21 cellular contexts compared by ENCODE assay signal in the genomic region with DNA sequence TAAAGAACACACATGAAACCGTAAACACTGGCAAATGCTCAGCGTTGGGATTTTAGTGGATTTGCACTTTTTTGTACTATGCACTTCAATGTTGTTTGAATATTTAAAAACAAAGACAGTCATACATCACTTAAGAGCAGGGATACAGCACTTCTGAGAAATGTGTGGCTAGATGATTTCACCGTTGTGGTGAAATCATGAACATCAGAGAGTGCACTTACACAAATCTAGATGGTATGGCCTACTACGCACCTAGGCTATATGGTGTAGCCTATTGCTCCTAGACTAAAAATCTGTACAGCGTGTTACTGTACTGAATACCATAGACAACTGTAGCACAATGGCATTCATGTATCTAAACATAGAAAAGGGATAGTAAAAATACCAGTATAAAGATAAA. TPM values are rescaled to one million over a fixed set of nuclear protein-coding genes. Genes with fewer than 3 reads are reported as not detected.
A peak's percentile ranks its signal among the peaks of the same experiment; 100 is the strongest.
DNase-seq lines count a peak whose midpoint lies in the region; ATAC-seq, FAIRE-seq and TF ChIP-seq lines count a peak whose summit lies in the region.
"Had no signal": no experiment of that assay in that cellular context is flagged by ENCODE, and none has a peak within 500 bp of the region (broad histone marks: within the 10 kb centered on the region; RNA-seq: fewer than 3 reads in every experiment).

No MANE protein-coding gene starts in this region.

- no peaks in the 10 kb centered on the region for H3K9me3 Mint-ChIP-seq in activated T-cell treated with anti-CD3 and anti-CD28 coated beads, Interleukin-2, amount 50 U/mL, for 72 hours
- H3K9me3 Mint-ChIP-seq in GM23338: no peaks in the 10 kb centered on the region
- H3K9me3 Mint-ChIP-seq: CD4-positive, CD25-positive, alpha-beta regulatory T cell; CD8-positive, alpha-beta memory T cell had no signal

- no peak for FAIRE-seq in GM12878 (lab: Jason Lieb, UNC)
- FAIRE-seq: A204.1, GM12891, GM18507 had no signal

- no peak for TF ChIP-seq POLR2A in HCT116 (IDR thresholded peaks at IDR 0.05; ENCODE audit: borderline replicate concordance, extremely low read depth, insufficient read depth, insufficient read length)
- no peak for TF ChIP-seq POLR2A in GM12878 (IDR thresholded peaks at IDR 0.05; ENCODE audit: low read depth, low read length)

- no peaks in the 10 kb centered on the region for H3K9me3 ChIP-seq in HCT116 (ENCODE audit: control insufficient read depth in 1 of 2, insufficient read depth in 1 of 2, low read depth in 1 of 2, low read length in 2 of 2)
- no peaks in the 10 kb centered on the region for H3K9me3 ChIP-seq in GM12878 (replicated peaks; ENCODE audit: control insufficient read depth, insufficient read depth, low read length)
- H3K9me3 ChIP-seq: BE2C, HAP-1 had no signal

- no TSS peak for BruUV-seq in HCT116 (replicated peaks; lab: Mats Ljungman, UMichigan)
- no TSS peak for BruUV-seq in GM12878 (replicated peaks; lab: Mats Ljungman, UMichigan)

- no peaks in the 10 kb centered on the region for H3K79me2 ChIP-seq in GM23338 (replicated peaks; ENCODE audit: insufficient read depth)
- H3K79me2 ChIP-seq in HCT116 (ENCODE audit: insufficient read depth, low read length): no peaks in the 10 kb centered on the region
- H3K79me2 ChIP-seq in GM12878 (ENCODE audit: control insufficient read depth, insufficient read depth, low read length): no peaks in the 10 kb centered on the region

- DNase-seq in activated T-cell treated with anti-CD3 and anti-CD28 coated beads, Interleukin-2, amount 50 U/mL, for 72 hours: peak; percentile 35 to 38
- no peak for DNase-seq in activated T-cell treated with anti-CD3 and anti-CD28 coated beads, Interleukin-2, amount 50 U/mL, for 48 hours
- DNase-seq in GM23338 (ENCODE audit: low spot score): no peak
- DNase-seq in HCT116 (ENCODE audit: low read depth, low spot score): no peak
- DNase-seq in GM12878 (ENCODE audit: low read depth, low spot score): no peak
- DNase-seq in SKM-1 (lab: John Stamatoyannopoulos, UW; ENCODE audit: unreplicated experiment): no peak
- DNase-seq in kidney tubule cell (ENCODE audit: low spot score): no peak
- DNase-seq: ACHN; BE2C; C1 segment of cervical spinal cord; CD8-positive, alpha-beta memory T cell; COR-L47; DMS 273 treated with DMSO at 0.1 percent for 48 hours; DND-41; EL had no signal

- H4K20me1 ChIP-seq in GM23338 (replicated peaks; ENCODE audit: insufficient read depth) (no peaks in the 10 kb centered on the region), HCT116 (ENCODE audit: insufficient read depth) (no peaks in the 10 kb centered on the region), GM12878 (ENCODE audit: control insufficient read depth, insufficient read depth) (no peaks in the 10 kb centered on the region)

- H3K4me1 Mint-ChIP-seq in activated T-cell treated with anti-CD3 and anti-CD28 coated beads, Interleukin-2, amount 50 U/mL, for 72 hours (ENCODE audit: low read depth): peaks cover 38% of the 10 kb centered on the region
- H3K4me1 Mint-ChIP-seq in GM23338: peaks cover 2% of the 10 kb centered on the region; the same call in 2 of the 3 replicates
- H3K4me1 Mint-ChIP-seq: CD4-positive, CD25-positive, alpha-beta regulatory T cell; CD8-positive, alpha-beta memory T cell had no signal

- peaks cover 6% of the 10 kb centered on the region for H3K27me3 Mint-ChIP-seq in activated T-cell treated with anti-CD3 and anti-CD28 coated beads, Interleukin-2, amount 50 U/mL, for 72 hours (ENCODE audit: low read depth)
- H3K27me3 Mint-ChIP-seq in GM23338 (ENCODE audit: insufficient read depth, low read depth, poor library complexity): peaks cover 5% of the 10 kb centered on the region

- TF ChIP-seq CTCF in GM23338 (conservative IDR thresholded peaks at IDR 0.05; ENCODE audit: low read depth in 2 of 2) (no peak), HCT116 (IDR thresholded peaks at IDR 0.05 in 2 of 3, conservative IDR thresholded peaks at IDR 0.05 in 1 of 3; ENCODE audit: borderline replicate concordance in 1 of 3, insufficient read depth in 1 of 3, low read depth in 2 of 3, low read length in 2 of 3) (no peak), GM12878 (IDR thresholded peaks at IDR 0.05 in 2 of 3, conservative IDR thresholded peaks at IDR 0.05 in 1 of 3; ENCODE audit: control insufficient read depth in 2 of 3, extremely low read depth in 1 of 3, insufficient read depth in 1 of 3, low read depth in 3 of 3, low read length in 3 of 3) (no peak)

- H3K27ac Mint-ChIP-seq in activated T-cell treated with anti-CD3 and anti-CD28 coated beads, Interleukin-2, amount 50 U/mL, for 72 hours: peak overlapping the region; percentile 35
- no peak overlapping the region for H3K27ac Mint-ChIP-seq in GM23338
- H3K27ac Mint-ChIP-seq: CD4-positive, CD25-positive, alpha-beta regulatory T cell; CD8-positive, alpha-beta memory T cell had no signal

- SMC1A ChIA-PET in GM12878 (lab: Charles Lee; ENCODE audit: uncharacterized antibody, unreplicated experiment): no interaction called here

- in situ Hi-C loops in GM12878 (cut with MboI): no loop called here

- TF ChIP-seq EP300 in GM12878 (IDR thresholded peaks at IDR 0.05; ENCODE audit: borderline replicate concordance in 1 of 2, control insufficient read depth in 1 of 2, low read depth in 2 of 2, low read length in 2 of 2): no peak

- POLR2A ChIA-PET in HCT116 (lab: Charles Lee): no interaction called here
- POLR2A ChIA-PET in GM12878 (lab: Charles Lee): no interaction called here

- intact Hi-C loops in HCT116 (cut with micrococcal nuclease): no loop called here
- intact Hi-C loops in GM12878 (cut with micrococcal nuclease; ENCODE audit: unreplicated experiment): no loop called here

- H3K4me1 ChIP-seq in GM23338 (ENCODE audit: insufficient read depth) (no peaks in the 10 kb centered on the region), HCT116 (ENCODE audit: control insufficient read depth in 1 of 2, insufficient read depth in 2 of 2, low read length in 2 of 2) (peaks cover 0 to 15% of the 10 kb centered on the region in 2 experiments; a peak in 1 of 4 replicates), GM12878 (ENCODE audit: control insufficient read depth, insufficient read depth, low read length) (peaks cover 5% of the 10 kb centered on the region; the same call in 1 of the 2 replicates)
- H3K4me1 ChIP-seq: BE2C, HAP-1 had no signal

- 76% methylated on average over 5 of the region's 5 CpGs for WGBS in GM12878 (ENCODE audit: insufficient coverage, insufficient replicate concordance, low lambda C conversion rate, missing lambda C conversion rate)

- H3K27ac ChIP-seq in GM23338 (ENCODE audit: low read depth) (no peak overlapping the region), HCT116 (ENCODE audit: low read depth, low read length) (no peak overlapping the region), GM12878 (ENCODE audit: control insufficient read depth, insufficient read depth) (no peak overlapping the region)

- TF ChIP-seq RAD21 in HCT116 (IDR thresholded peaks at IDR 0.05; ENCODE audit: low read depth): no peak
- no peak for TF ChIP-seq RAD21 in GM12878 (IDR thresholded peaks at IDR 0.05; ENCODE audit: insufficient read depth, low read depth, low read length)

- H3K4me2 ChIP-seq in GM23338 (no peak overlapping the region), HCT116 (ENCODE audit: low read length) (no peak overlapping the region), GM12878 (ENCODE audit: control insufficient read depth, insufficient read depth) (no peak overlapping the region)

- H3K9me2 ChIP-seq in GM23338 (ENCODE audit: insufficient read depth): no peaks in the 10 kb centered on the region
- no peaks in the 10 kb centered on the region for H3K9me2 ChIP-seq in HCT116 (ENCODE audit: insufficient read depth)

- H3K4me3 ChIP-seq in GM23338: no peak overlapping the region
- no peak overlapping the region for H3K4me3 ChIP-seq in HCT116 (replicated peaks in 1 of 2; ENCODE audit: low read depth in 1 of 2, low read length in 2 of 2)
- H3K4me3 ChIP-seq in GM12878: no peak overlapping the region
- H3K4me3 ChIP-seq: HAP-1 had no signal

- RAD21 ChIA-PET in HCT116 (lab: Charles Lee; ENCODE audit: low non-redundant PET in 1 of 2, low total read pairs in 2 of 2, uncharacterized antibody in 2 of 2, unreplicated experiment in 2 of 2): no interaction called here
- RAD21 ChIA-PET in GM12878 (lab: Charles Lee; ENCODE audit: unreplicated experiment): no interaction called here

- H3K4me3 Mint-ChIP-seq in activated T-cell treated with anti-CD3 and anti-CD28 coated beads, Interleukin-2, amount 50 U/mL, for 72 hours: peak overlapping the region; percentile 72 to 74
- H3K4me3 Mint-ChIP-seq in GM23338: no peak overlapping the region
- H3K4me3 Mint-ChIP-seq: CD4-positive, CD25-positive, alpha-beta regulatory T cell; CD8-positive, alpha-beta memory T cell had no signal

- H3F3A ChIP-seq in GM23338 (replicated peaks; ENCODE audit: low read depth): no peaks in the 10 kb centered on the region

- H3K36me3 ChIP-seq in GM23338 (ENCODE audit: insufficient read depth): no peaks in the 10 kb centered on the region
- no peaks in the 10 kb centered on the region for H3K36me3 ChIP-seq in HCT116 (ENCODE audit: control insufficient read depth in 1 of 2, insufficient read depth in 2 of 2, low read length in 2 of 2)
- H3K36me3 ChIP-seq in GM12878 (ENCODE audit: control insufficient read depth in 2 of 2, insufficient read depth in 2 of 2, low read length in 1 of 2): no peaks in the 10 kb centered on the region
- H3K36me3 ChIP-seq: BE2C, HAP-1 had no signal

- no peaks in the 10 kb centered on the region for H3K36me3 Mint-ChIP-seq in activated T-cell treated with anti-CD3 and anti-CD28 coated beads, Interleukin-2, amount 50 U/mL, for 72 hours (ENCODE audit: insufficient read depth in 2 of 2)
- H3K36me3 Mint-ChIP-seq in GM23338 (ENCODE audit: low read depth): no peaks in the 10 kb centered on the region
- H3K36me3 Mint-ChIP-seq: CD4-positive, CD25-positive, alpha-beta regulatory T cell; CD8-positive, alpha-beta memory T cell had no signal

- H2AFZ ChIP-seq in GM23338 (peak overlapping the region; percentile 84; the same call in 1 of the 2 replicates), HCT116 (ENCODE audit: low read depth, low read length, poor library complexity, severe bottlenecking) (peak overlapping the region; percentile 24), GM12878 (ENCODE audit: control insufficient read depth, low read depth, low read length) (no peak overlapping the region)

- CTCF ChIA-PET in HCT116 (lab: Charles Lee): no interaction called here
- CTCF ChIA-PET in GM12878 (lab: Yijun Ruan, JAX): no interaction called here

- ATAC-seq in activated T-cell treated with anti-CD3 and anti-CD28 coated beads, Interleukin-2, amount 50 U/mL, for 72 hours (replicated peaks in 1 of 2): peak; percentile 86
- ATAC-seq in GM23338 (no peak), HCT116 (no peak), GM12878 (peak; percentile 61), GM21717 (IDR thresholded peaks at IDR 0.05; ENCODE audit: unreplicated experiment) (no peak)

- no peak overlapping the region for H3K9ac ChIP-seq in HCT116 (ENCODE audit: low read length)
- H3K9ac ChIP-seq in GM12878 (ENCODE audit: control insufficient read depth, insufficient read depth, low read length): no peak overlapping the region

- H3K27me3 ChIP-seq in GM23338 (ENCODE audit: insufficient read depth) (no peaks in the 10 kb centered on the region), HCT116 (ENCODE audit: insufficient read depth, low read length) (no peaks in the 10 kb centered on the region), GM12878 (replicated peaks in 1 of 2; ENCODE audit: control insufficient read depth in 2 of 2, insufficient read depth in 2 of 2, low read length in 1 of 2) (no peaks in the 10 kb centered on the region)
- H3K27me3 ChIP-seq: BE2C had no signal

RNA-seq across cellular contexts. Expression of gene CNEP1R1, which starts 37.6 kb away (rescaled TPM):
- 10 to 100 TPM; 28.6 to 30.8 TPM for total RNA-seq in activated T-cell treated with anti-CD3 and anti-CD28 coated beads, Interleukin-2, amount 50 U/mL, for 72 hours
- 19.1 and 30.3 TPM in 2 replicates for total RNA-seq in GM23338 (2014; rRNA removed; shearing (Covaris generic))
- polyA plus RNA-seq in GM23338 (2016; fragmentation: Nextera tagmentation; extraction: Ambion mirVana) (11.8 and 13.8 TPM in 2 replicates), GM12878 (2011; rRNA removed) (29.2 and 39.7 TPM in 2 replicates), GM12878 (2014; fragmentation: Illumina TruSeq; extraction: Trizol) (13.8 and 17.0 TPM in 2 replicates), GM12878 (2014; fragmentation: Nextera tagmentation; extraction: Ambion mirVana) (10 to 100 TPM; 11.5 to 15.7 TPM), GM12878 (2014; rRNA removed) (13.1 and 14.1 TPM in 2 replicates), GM12878 (2016; fragmentation: Nextera tagmentation; extraction: Ambion mirVana) (10 to 100 TPM; 15.4 to 16.8 TPM)
- total RNA-seq in HCT116 (2021; ENCODE audit: unreplicated experiment) (14.6 TPM), GM12878 (2014; rRNA removed) (18.1 and 19.8 TPM in 2 replicates), GM12878 (2014; rRNA removed; fragmentation: Illumina TruSeq; extraction: Trizol) (17.1 and 17.5 TPM in 2 replicates), GM12878 (2021) (13.7 and 14.0 TPM in 2 replicates)
- 7.0 and 9.0 TPM in 2 replicates for polyA plus RNA-seq in HCT116 (2012)
- total RNA-seq in GM12878 (2013; cell fraction: nucleolus; rRNA removed): 44.3 and 47.8 TPM in 2 replicates
- polyA plus RNA-seq in GM12878 (2011; ENCODE audit: low read depth): 4.9 TPM
- polyA plus RNA-seq in GM12878 (2011; cell fraction: cytosol; rRNA removed): 14.1 and 15.4 TPM in 2 replicates
- polyA plus RNA-seq in GM12878 (2011; cell fraction: nucleus; rRNA removed): 15.4 and 16.7 TPM in 2 replicates
- 8.8 and 11.9 TPM in 2 replicates for polyA plus RNA-seq in GM12878 (2012)
- polyA minus RNA-seq in GM12878 (2011; rRNA and poly(A)+ RNA removed): 15.5 and 19.2 TPM in 2 replicates
- 12.8 and 13.5 TPM in 2 replicates for polyA minus RNA-seq in GM12878 (2011; cell fraction: cytosol; rRNA and poly(A)+ RNA removed)
- 14.3 and 26.3 TPM in 2 replicates for polyA minus RNA-seq in GM12878 (2011; cell fraction: nucleus; rRNA and poly(A)+ RNA removed)

Comparison
In these comparisons a context has a peak if more than half of its experiments do, and no peak if none do; other contexts are left out.
1. DNase-seq: peak in activated T-cell treated with anti-CD3 and anti-CD28 coated beads, Interleukin-2, amount 50 U/mL, for 72 hours (2 of 2); none in activated T-cell treated with anti-CD3 and anti-CD28 coated beads, Interleukin-2, amount 50 U/mL, for 48 hours (0 of 2), GM23338 (single experiment), HCT116 (single experiment), GM12878 (single experiment), SKM-1 (single experiment) and kidney tubule cell (single experiment).
2. ATAC-seq: peak in activated T-cell treated with anti-CD3 and anti-CD28 coated beads, Interleukin-2, amount 50 U/mL, for 72 hours (2 of 2) and GM12878 (single experiment); none in GM23338 (single experiment), HCT116 (single experiment) and GM21717 (single experiment).